Comparison of ENCODE assay signal across 2 cellular contexts in genomic region chr17:2013220-2013993, GRCh38. TPM values are rescaled to one million over a fixed set of nuclear protein-coding genes. Genes with fewer than 3 reads are reported as not detected.
"Had no signal": no experiment of that assay in that cellular context is flagged by ENCODE, and none has a peak within 500 bp of the region (broad histone marks: within the 10 kb centered on the region; RNA-seq: fewer than 3 reads in every experiment).

No MANE protein-coding gene starts in this region.

RNA-seq across cellular contexts. Expression of gene RTN4RL1, which starts 11.7 kb away (rescaled TPM):
- total RNA-seq: epithelial cell of proximal tubule; natural killer cell treated with Interleukin-12 subunit alpha and Interleukin-12 subunit beta and Interleukin-15 and Interleukin-18, amount 100 ng/mL, for 72 hours had no signal
